In genomic region chr19:42316223-42317211, GRCh38 we compare ENCODE assay signal across 1 cellular context.
TF ChIP-seq lines count a peak whose summit lies in the region.

No MANE protein-coding gene starts in this region.

TF ChIP-seq in HepG2, 621 proteins besides CTCF, POLR2A, EP300 and RAD21 (continued from another document and continues in another):
- TF ChIP-seq, protein P1, sequence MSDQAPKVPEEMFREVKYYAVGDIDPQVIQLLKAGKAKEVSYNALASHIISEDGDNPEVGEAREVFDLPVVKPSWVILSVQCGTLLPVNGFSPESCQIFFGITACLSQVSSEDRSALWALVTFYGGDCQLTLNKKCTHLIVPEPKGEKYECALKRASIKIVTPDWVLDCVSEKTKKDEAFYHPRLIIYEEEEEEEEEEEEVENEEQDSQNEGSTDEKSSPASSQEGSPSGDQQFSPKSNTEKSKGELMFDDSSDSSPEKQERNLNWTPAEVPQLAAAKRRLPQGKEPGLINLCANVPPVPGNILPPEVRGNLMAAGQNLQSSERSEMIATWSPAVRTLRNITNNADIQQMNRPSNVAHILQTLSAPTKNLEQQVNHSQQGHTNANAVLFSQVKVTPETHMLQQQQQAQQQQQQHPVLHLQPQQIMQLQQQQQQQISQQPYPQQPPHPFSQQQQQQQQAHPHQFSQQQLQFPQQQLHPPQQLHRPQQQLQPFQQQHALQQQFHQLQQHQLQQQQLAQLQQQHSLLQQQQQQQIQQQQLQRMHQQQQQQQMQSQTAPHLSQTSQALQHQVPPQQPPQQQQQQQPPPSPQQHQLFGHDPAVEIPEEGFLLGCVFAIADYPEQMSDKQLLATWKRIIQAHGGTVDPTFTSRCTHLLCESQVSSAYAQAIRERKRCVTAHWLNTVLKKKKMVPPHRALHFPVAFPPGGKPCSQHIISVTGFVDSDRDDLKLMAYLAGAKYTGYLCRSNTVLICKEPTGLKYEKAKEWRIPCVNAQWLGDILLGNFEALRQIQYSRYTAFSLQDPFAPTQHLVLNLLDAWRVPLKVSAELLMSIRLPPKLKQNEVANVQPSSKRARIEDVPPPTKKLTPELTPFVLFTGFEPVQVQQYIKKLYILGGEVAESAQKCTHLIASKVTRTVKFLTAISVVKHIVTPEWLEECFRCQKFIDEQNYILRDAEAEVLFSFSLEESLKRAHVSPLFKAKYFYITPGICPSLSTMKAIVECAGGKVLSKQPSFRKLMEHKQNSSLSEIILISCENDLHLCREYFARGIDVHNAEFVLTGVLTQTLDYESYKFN (CRISPR knock-in tag; conservative IDR thresholded peaks at IDR 0.05): 0 out of 2 replicates have a peak, but pooled peaks have one; percentile 38
- TF ChIP-seq HMG20B (CRISPR knock-in tag; conservative IDR thresholded peaks at IDR 0.05) (no peak), ZBTB7B (CRISPR knock-in tag; IDR thresholded peaks at IDR 0.05) (0 out of 2 replicates have a peak, but pooled peaks have one; percentile 34), ZNF710 (CRISPR knock-in tag; IDR thresholded peaks at IDR 0.05; ENCODE audit: borderline replicate concordance) (no peak), ZBTB39 (CRISPR knock-in tag; IDR thresholded peaks at IDR 0.05) (no peak), NR2F1 (CRISPR knock-in tag; IDR thresholded peaks at IDR 0.05) (0 out of 4 replicates have a peak, but pooled peaks of 1 of the 2 experiments have one; percentile 23), CBFB (CRISPR knock-in tag; IDR thresholded peaks at IDR 0.05) (no peak), KMT2B (CRISPR knock-in tag; IDR thresholded peaks at IDR 0.05) (0 out of 2 replicates have a peak, but pooled peaks have one; percentile 20), NR2F6 (IDR thresholded peaks at IDR 0.05) (0 out of 2 replicates have a peak, but pooled peaks have one; percentile 31), NR2F6 (CRISPR knock-in tag; IDR thresholded peaks at IDR 0.05) (peak; percentile 72), ZNF709 (CRISPR knock-in tag; IDR thresholded peaks at IDR 0.05) (no peak), THRA (CRISPR knock-in tag; IDR thresholded peaks at IDR 0.05; ENCODE audit: borderline replicate concordance) (no peak), ZGPAT (CRISPR knock-in tag; IDR thresholded peaks at IDR 0.05) (peak; percentile 47; the same call in 1 of the 2 replicates), ZNF24 (IDR thresholded peaks at IDR 0.05) (no peak), EEA1 (CRISPR knock-in tag; IDR thresholded peaks at IDR 0.05; ENCODE audit: borderline replicate concordance) (no peak), NONO (IDR thresholded peaks at IDR 0.05) (no peak), NONO (CRISPR knock-in tag; conservative IDR thresholded peaks at IDR 0.05) (no peak), ZNF784 (CRISPR knock-in tag; IDR thresholded peaks at IDR 0.05; ENCODE audit: borderline replicate concordance) (no peak), HDAC2 (CRISPR knock-in tag; IDR thresholded peaks at IDR 0.05) (0 out of 2 replicates have a peak, but pooled peaks have one; percentile 21), MED1 (CRISPR knock-in tag; IDR thresholded peaks at IDR 0.05) (no peak), SKI (IDR thresholded peaks at IDR 0.05; ENCODE audit: partially characterized antibody) (peak; percentile 24), ZNF224 (CRISPR knock-in tag; IDR thresholded peaks at IDR 0.05) (no peak), LRRFIP1 (CRISPR knock-in tag; conservative IDR thresholded peaks at IDR 0.05) (no peak), KAT8 (CRISPR knock-in tag; IDR thresholded peaks at IDR 0.05) (peak; percentile 52), SRSF9 (IDR thresholded peaks at IDR 0.05; ENCODE audit: borderline replicate concordance, insufficient read depth, low read depth, low read length, poor library complexity, severe bottlenecking) (no peak)
- TF ChIP-seq, protein P2, sequence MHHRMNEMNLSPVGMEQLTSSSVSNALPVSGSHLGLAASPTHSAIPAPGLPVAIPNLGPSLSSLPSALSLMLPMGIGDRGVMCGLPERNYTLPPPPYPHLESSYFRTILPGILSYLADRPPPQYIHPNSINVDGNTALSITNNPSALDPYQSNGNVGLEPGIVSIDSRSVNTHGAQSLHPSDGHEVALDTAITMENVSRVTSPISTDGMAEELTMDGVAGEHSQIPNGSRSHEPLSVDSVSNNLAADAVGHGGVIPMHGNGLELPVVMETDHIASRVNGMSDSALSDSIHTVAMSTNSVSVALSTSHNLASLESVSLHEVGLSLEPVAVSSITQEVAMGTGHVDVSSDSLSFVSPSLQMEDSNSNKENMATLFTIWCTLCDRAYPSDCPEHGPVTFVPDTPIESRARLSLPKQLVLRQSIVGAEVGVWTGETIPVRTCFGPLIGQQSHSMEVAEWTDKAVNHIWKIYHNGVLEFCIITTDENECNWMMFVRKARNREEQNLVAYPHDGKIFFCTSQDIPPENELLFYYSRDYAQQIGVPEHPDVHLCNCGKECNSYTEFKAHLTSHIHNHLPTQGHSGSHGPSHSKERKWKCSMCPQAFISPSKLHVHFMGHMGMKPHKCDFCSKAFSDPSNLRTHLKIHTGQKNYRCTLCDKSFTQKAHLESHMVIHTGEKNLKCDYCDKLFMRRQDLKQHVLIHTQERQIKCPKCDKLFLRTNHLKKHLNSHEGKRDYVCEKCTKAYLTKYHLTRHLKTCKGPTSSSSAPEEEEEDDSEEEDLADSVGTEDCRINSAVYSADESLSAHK (CRISPR knock-in tag; IDR thresholded peaks at IDR 0.05; ENCODE audit: borderline replicate concordance): no peak
- TF ChIP-seq, protein P3, sequence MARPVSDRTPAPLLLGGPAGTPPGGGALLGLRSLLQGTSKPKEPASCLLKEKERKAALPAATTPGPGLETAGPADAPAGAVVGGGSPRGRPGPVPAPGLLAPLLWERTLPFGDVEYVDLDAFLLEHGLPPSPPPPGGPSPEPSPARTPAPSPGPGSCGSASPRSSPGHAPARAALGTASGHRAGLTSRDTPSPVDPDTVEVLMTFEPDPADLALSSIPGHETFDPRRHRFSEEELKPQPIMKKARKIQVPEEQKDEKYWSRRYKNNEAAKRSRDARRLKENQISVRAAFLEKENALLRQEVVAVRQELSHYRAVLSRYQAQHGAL (CRISPR knock-in tag; IDR thresholded peaks at IDR 0.05; ENCODE audit: not compliant biosample characterization): no peak
- TF ChIP-seq, protein P4, sequence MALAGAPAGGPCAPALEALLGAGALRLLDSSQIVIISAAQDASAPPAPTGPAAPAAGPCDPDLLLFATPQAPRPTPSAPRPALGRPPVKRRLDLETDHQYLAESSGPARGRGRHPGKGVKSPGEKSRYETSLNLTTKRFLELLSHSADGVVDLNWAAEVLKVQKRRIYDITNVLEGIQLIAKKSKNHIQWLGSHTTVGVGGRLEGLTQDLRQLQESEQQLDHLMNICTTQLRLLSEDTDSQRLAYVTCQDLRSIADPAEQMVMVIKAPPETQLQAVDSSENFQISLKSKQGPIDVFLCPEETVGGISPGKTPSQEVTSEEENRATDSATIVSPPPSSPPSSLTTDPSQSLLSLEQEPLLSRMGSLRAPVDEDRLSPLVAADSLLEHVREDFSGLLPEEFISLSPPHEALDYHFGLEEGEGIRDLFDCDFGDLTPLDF (CRISPR knock-in tag; IDR thresholded peaks at IDR 0.05): no peak
- TF ChIP-seq, protein P5, sequence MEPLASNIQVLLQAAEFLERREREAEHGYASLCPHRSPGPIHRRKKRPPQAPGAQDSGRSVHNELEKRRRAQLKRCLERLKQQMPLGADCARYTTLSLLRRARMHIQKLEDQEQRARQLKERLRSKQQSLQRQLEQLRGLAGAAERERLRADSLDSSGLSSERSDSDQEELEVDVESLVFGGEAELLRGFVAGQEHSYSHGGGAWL (CRISPR knock-in tag; IDR thresholded peaks at IDR 0.05): 0 out of 2 replicates have a peak, but pooled peaks have one; percentile 46
- TF ChIP-seq, protein P6, sequence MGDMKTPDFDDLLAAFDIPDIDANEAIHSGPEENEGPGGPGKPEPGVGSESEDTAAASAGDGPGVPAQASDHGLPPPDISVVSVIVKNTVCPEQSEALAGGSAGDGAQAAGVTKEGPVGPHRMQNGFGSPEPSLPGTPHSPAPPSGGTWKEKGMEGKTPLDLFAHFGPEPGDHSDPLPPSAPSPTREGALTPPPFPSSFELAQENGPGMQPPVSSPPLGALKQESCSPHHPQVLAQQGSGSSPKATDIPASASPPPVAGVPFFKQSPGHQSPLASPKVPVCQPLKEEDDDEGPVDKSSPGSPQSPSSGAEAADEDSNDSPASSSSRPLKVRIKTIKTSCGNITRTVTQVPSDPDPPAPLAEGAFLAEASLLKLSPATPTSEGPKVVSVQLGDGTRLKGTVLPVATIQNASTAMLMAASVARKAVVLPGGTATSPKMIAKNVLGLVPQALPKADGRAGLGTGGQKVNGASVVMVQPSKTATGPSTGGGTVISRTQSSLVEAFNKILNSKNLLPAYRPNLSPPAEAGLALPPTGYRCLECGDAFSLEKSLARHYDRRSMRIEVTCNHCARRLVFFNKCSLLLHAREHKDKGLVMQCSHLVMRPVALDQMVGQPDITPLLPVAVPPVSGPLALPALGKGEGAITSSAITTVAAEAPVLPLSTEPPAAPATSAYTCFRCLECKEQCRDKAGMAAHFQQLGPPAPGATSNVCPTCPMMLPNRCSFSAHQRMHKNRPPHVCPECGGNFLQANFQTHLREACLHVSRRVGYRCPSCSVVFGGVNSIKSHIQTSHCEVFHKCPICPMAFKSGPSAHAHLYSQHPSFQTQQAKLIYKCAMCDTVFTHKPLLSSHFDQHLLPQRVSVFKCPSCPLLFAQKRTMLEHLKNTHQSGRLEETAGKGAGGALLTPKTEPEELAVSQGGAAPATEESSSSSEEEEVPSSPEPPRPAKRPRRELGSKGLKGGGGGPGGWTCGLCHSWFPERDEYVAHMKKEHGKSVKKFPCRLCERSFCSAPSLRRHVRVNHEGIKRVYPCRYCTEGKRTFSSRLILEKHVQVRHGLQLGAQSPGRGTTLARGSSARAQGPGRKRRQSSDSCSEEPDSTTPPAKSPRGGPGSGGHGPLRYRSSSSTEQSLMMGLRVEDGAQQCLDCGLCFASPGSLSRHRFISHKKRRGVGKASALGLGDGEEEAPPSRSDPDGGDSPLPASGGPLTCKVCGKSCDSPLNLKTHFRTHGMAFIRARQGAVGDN (CRISPR knock-in tag; IDR thresholded peaks at IDR 0.05): peak; percentile 92
